24 cellular contexts compared by ENCODE assay signal in the genomic region with DNA sequence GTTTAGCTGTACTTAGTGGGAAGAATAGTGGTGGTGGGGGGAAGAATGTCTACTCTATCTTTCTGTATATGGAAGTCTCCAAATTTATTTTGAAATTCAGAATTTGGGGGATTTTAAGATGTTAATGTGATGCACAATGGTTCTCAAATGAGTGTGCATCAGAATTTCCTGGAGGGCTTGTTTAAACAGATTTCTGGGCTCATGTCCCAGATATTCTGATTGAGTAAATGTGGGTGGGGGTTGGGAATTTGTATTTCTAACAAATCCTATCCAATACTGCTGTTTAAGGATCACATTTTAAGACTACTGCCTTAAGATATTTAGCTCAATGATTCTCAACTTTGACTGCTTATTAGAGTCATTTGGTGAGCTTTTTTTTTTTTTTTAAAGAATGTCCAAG.
"Had no signal": no experiment of that assay in that cellular context is flagged by ENCODE, and none has a peak within 500 bp of the region (broad histone marks: within the 10 kb centered on the region; RNA-seq: fewer than 3 reads in every experiment).

No MANE protein-coding gene starts in this region.

- ATAC-seq: esophagus mucosa; heart right ventricle; left lobe of liver; mucosa of descending colon; natural killer cell treated with Interleukin-12 subunit alpha and Interleukin-12 subunit beta and Interleukin-15 and Interleukin-18, amount 100 ng/mL, for 72 hours; pancreas; right lobe of liver; stimulated activated naive B cell treated with anti-CD40 and anti-IgM and Interleukin-4, amounts not matched to agents 10 μg/mL and 1 μg/mL and 100 μg/mL, for 72 hours had no signal

- H3K9me3 ChIP-seq: heart right ventricle, mucosa of descending colon, neutrophil, pancreas, right lobe of liver, thoracic aorta, tibial nerve, upper lobe of left lung had no signal

- H3K4me1 ChIP-seq: heart right ventricle, pancreas, right lobe of liver, tibial nerve, upper lobe of left lung had no signal

- H3K27ac ChIP-seq: dorsolateral prefrontal cortex, epithelial cell of prostate, heart right ventricle, neutrophil, pancreas, right lobe of liver, thoracic aorta, tibial nerve, upper lobe of left lung had no signal

- H3K27me3 ChIP-seq: neutrophil, tibial nerve, upper lobe of left lung had no signal

- H3K4me3 ChIP-seq: dorsolateral prefrontal cortex, heart right ventricle, lung, mucosa of descending colon, pancreas, right lobe of liver, thoracic aorta, tibial nerve, upper lobe of left lung had no signal

- H3K36me3 ChIP-seq: heart right ventricle, neutrophil, pancreas, right lobe of liver, thoracic aorta, tibial nerve, upper lobe of left lung had no signal

- DNase-seq: dorsolateral prefrontal cortex; effector CD4-positive, alpha-beta T cell; glutamatergic neuron; heart right ventricle; hippocampal formation; islet precursor cell; mesenchymal stem cell; mucosa of descending colon; naive B cell; pancreas; right lobe of liver; small intestine; stimulated activated CD4-positive, alpha-beta T cell treated with anti-CD3 and anti-CD28 coated beads, Interleukin-15, amount 100 ng/mL, for 24 hours; stimulated activated CD4-positive, alpha-beta T cell treated with anti-CD3 and anti-CD28 coated beads, Interleukin-2, amount 100 ng/mL, for 48 hours; stimulated activated naive B cell treated with anti-CD40 and anti-IgM and Interleukin-4, amounts not matched to agents 10 μg/mL and 1 μg/mL and 100 μg/mL, for 72 hours; upper lobe of left lung had no signal
